ENCODE assay signal across 18 cellular contexts in genomic region chr9:76290555-76290954, GRCh38.
"Had no signal": no experiment of that assay in that cellular context is flagged by ENCODE, and none has a peak within 500 bp of the region (broad histone marks: within the 10 kb centered on the region; RNA-seq: fewer than 3 reads in every experiment).

No MANE protein-coding gene starts in this region.

- H3K4me3 Mint-ChIP-seq: naive B cell; nephron; stimulated activated naive B cell treated with anti-CD40 and anti-IgM and Interleukin-4, amounts not matched to agents 10 μg/mL and 1 μg/mL and 100 μg/mL, for 72 hours; stimulated activated naive CD8-positive, alpha-beta T cell treated with anti-CD3 and anti-CD28 coated beads, Interleukin-15, amount 100 ng/mL, for 72 hours had no signal

- DNase-seq: effector memory CD4-positive, alpha-beta T cell; heart left ventricle; hippocampal formation; left colon; left ventricle myocardium superior; mesenchymal stem cell; midbrain; naive B cell; psoas muscle; retina; spleen; stimulated activated CD4-positive, alpha-beta T cell treated with anti-CD3 and anti-CD28 coated beads, Interleukin-2, amount 100 ng/mL, for 24 hours; stimulated activated CD4-positive, alpha-beta T cell treated with anti-CD3 and anti-CD28 coated beads, Interleukin-4, amount 100 ng/mL, for 4 hours; stimulated activated naive B cell treated with anti-CD40 and anti-IgM and Interleukin-4, amounts not matched to agents 10 μg/mL and 1 μg/mL and 100 μg/mL, for 72 hours; stimulated activated naive CD8-positive, alpha-beta T cell treated with anti-CD3 and anti-CD28 coated beads, Interleukin-15, amount 100 ng/mL, for 72 hours; testis; upper lobe of right lung had no signal

- H3K36me3 Mint-ChIP-seq: naive B cell; stimulated activated naive B cell treated with anti-CD40 and anti-IgM and Interleukin-4, amounts not matched to agents 10 μg/mL and 1 μg/mL and 100 μg/mL, for 72 hours had no signal

- H3K27me3 Mint-ChIP-seq: stimulated activated naive CD8-positive, alpha-beta T cell treated with anti-CD3 and anti-CD28 coated beads, Interleukin-15, amount 100 ng/mL, for 72 hours had no signal

- H3K27ac Mint-ChIP-seq: naive B cell; nephron; stimulated activated naive B cell treated with anti-CD40 and anti-IgM and Interleukin-4, amounts not matched to agents 10 μg/mL and 1 μg/mL and 100 μg/mL, for 72 hours; stimulated activated naive CD8-positive, alpha-beta T cell treated with anti-CD3 and anti-CD28 coated beads, Interleukin-15, amount 100 ng/mL, for 72 hours had no signal

- H3K9me3 Mint-ChIP-seq: naive B cell; nephron; stimulated activated naive B cell treated with anti-CD40 and anti-IgM and Interleukin-4, amounts not matched to agents 10 μg/mL and 1 μg/mL and 100 μg/mL, for 72 hours; stimulated activated naive CD8-positive, alpha-beta T cell treated with anti-CD3 and anti-CD28 coated beads, Interleukin-15, amount 100 ng/mL, for 72 hours had no signal
